Comparison of ENCODE assay signal across 7 cellular contexts in genomic region chr6:127690092-127690491, GRCh38.
DNase-seq lines count a peak whose midpoint lies in the region; FAIRE-seq and TF ChIP-seq lines count a peak whose summit lies in the region.

No MANE protein-coding gene starts in this region.

- DNase-seq in GM12865 (ENCODE audit: low read depth) (no peak), NCI-H1694 (lab: John Stamatoyannopoulos, UW) (peak; percentile 53), H1 (ENCODE audit: low read depth in 1 of 2, low spot score in 2 of 2) (no peak), osteocyte (ENCODE audit: extremely low spot score, unreplicated experiment) (no peak), GM10248 (ENCODE audit: extremely low spot score) (no peak), DMS153 (lab: John Stamatoyannopoulos, UW) (no peak)
- DNase-seq in CD8-positive, alpha-beta memory T cell = no peak

- TF ChIP-seq CTCF in GM12865 (IDR thresholded peaks at IDR 0.05; ENCODE audit: insufficient read depth, low read depth, low read length, missing control alignments) (peak; percentile 20), H1 (IDR thresholded peaks at IDR 0.05; ENCODE audit: control extremely low read depth in 1 of 3, insufficient read depth in 1 of 3, low read depth in 1 of 3, low read length in 3 of 3) (peak in 2 of 3 experiments; percentile 54 to 74; a peak in 2 of 4 replicates), osteocyte (IDR thresholded peaks at IDR 0.05) (peak; percentile 60), GM10248 (IDR thresholded peaks at IDR 0.05; ENCODE audit: control extremely low read depth, extremely low read depth, low read depth, missing control alignments) (no peak)

- H2BK20ac ChIP-seq in H1 (ENCODE audit: low read length) = no peak overlapping the region

- no peaks in the 10 kb centered on the region for H3K4me1 ChIP-seq in H1 (replicated peaks in 1 of 4; ENCODE audit: control insufficient read depth in 3 of 4, insufficient read depth in 4 of 4, low read length in 3 of 4)
- no peaks in the 10 kb centered on the region for H3K4me1 ChIP-seq in CD8-positive, alpha-beta memory T cell (ENCODE audit: insufficient read depth, low read length)

- no peak overlapping the region for H2AFZ ChIP-seq in H1 (ENCODE audit: low read length)

- H4K8ac ChIP-seq in H1 (ENCODE audit: extremely low read depth, insufficient read depth, low read length) = no peak overlapping the region

- peak; percentile 48 for FAIRE-seq in H1 (lab: Jason Lieb, UNC)

- H3K36me3 ChIP-seq in H1 (ENCODE audit: control insufficient read depth in 2 of 4, insufficient read depth in 4 of 4, low read length in 3 of 4) = no peaks in the 10 kb centered on the region
- no peaks in the 10 kb centered on the region for H3K36me3 ChIP-seq in CD8-positive, alpha-beta memory T cell (ENCODE audit: insufficient read depth, low read length)

- no peaks in the 10 kb centered on the region for H3K9me3 Mint-ChIP-seq in osteocyte (ENCODE audit: unreplicated experiment)
- H3K9me3 Mint-ChIP-seq in CD8-positive, alpha-beta memory T cell = peaks cover 24 to 44% (median 31%) of the 10 kb centered on the region in 5 donors

- no peak overlapping the region for H3K14ac ChIP-seq in H1 (ENCODE audit: insufficient read length)

- H2BK15ac ChIP-seq in H1 (ENCODE audit: low read length) = no peak overlapping the region

- H4K91ac ChIP-seq in H1 (replicated peaks; ENCODE audit: insufficient read length, low read length) = no peak overlapping the region

- no peak overlapping the region for H2BK120ac ChIP-seq in H1 (replicated peaks; ENCODE audit: low read depth, low read length)

- CTCF ChIA-PET in H1 (lab: Charles Lee; ENCODE audit: partially characterized antibody) = interaction anchor here (0.7 to 4.0 kb wide), 15 partner anchors 13 to 324 kb away, joined by 3 to 21 read pairs (median 5); no protein-coding TSS in a partner anchor
- CTCF ChIA-PET in GM10248 (lab: Yijun Ruan, JAX) = interaction anchor here (1.1 to 1.7 kb wide), 2 partner anchors 13 to 224 kb away, joined by 3 to 4 read pairs; no protein-coding TSS in a partner anchor
- CTCF ChIA-PET in CD8-positive, alpha-beta memory T cell (lab: Charles Lee) = no interaction called here

- H3K4me2 ChIP-seq in H1 (ENCODE audit: insufficient read depth in 1 of 2, low read depth in 2 of 2, low read length in 2 of 2) = no peak overlapping the region

- H3K4ac ChIP-seq in H1 (replicated peaks; ENCODE audit: insufficient read length, low read depth, low read length) = no peak overlapping the region

- no peak overlapping the region for H2BK12ac ChIP-seq in H1 (ENCODE audit: low read depth, low read length)

- no peaks in the 10 kb centered on the region for H3K9me3 ChIP-seq in H1 (ENCODE audit: insufficient read depth in 2 of 2, low read depth in 1 of 2, low read length in 1 of 2)
- H3K9me3 ChIP-seq in CD8-positive, alpha-beta memory T cell (ENCODE audit: low read length) = peaks cover 5% of the 10 kb centered on the region

- TF ChIP-seq RAD21 in H1 (IDR thresholded peaks at IDR 0.05 in 1 of 2, conservative IDR thresholded peaks at IDR 0.05 in 1 of 2; ENCODE audit: low read depth in 2 of 2, low read length in 2 of 2) = peak; percentile 83 to 86

- H3K23me2 ChIP-seq in H1 (ENCODE audit: low read depth, low read length) = no peaks in the 10 kb centered on the region

- H3K56ac ChIP-seq in H1 (replicated peaks; ENCODE audit: insufficient read length, low read depth, low read length) = no peak overlapping the region

- no peak overlapping the region for H3K27ac Mint-ChIP-seq in osteocyte (ENCODE audit: unreplicated experiment)
- no peak overlapping the region for H3K27ac Mint-ChIP-seq in CD8-positive, alpha-beta memory T cell

- no peak overlapping the region for H3K4me3 Mint-ChIP-seq in osteocyte (ENCODE audit: unreplicated experiment)
- no peak overlapping the region for H3K4me3 Mint-ChIP-seq in CD8-positive, alpha-beta memory T cell

- POLR2A ChIA-PET in H1 (lab: Charles Lee; ENCODE audit: partially characterized antibody) = no interaction called here
- POLR2A ChIA-PET in GM10248 (lab: Yijun Ruan, JAX) = no interaction called here
- POLR2A ChIA-PET in CD8-positive, alpha-beta memory T cell (lab: Charles Lee) = interaction anchor here (0.6 kb wide), 1 partner anchor 41 kb away, joined by 4 read pairs; no protein-coding TSS in a partner anchor

- no peak for TF ChIP-seq POLR2A in H1 (IDR thresholded peaks at IDR 0.05; ENCODE audit: control extremely low read depth in 1 of 2, low read depth in 2 of 2, low read length in 2 of 2)

- no peak overlapping the region for H2BK5ac ChIP-seq in H1 (ENCODE audit: low read depth, low read length)

- H3K23ac ChIP-seq in H1 (ENCODE audit: insufficient read length) = no peak overlapping the region

- no peak overlapping the region for H4K5ac ChIP-seq in H1 (ENCODE audit: insufficient read length, low read depth, low read length)

- H4K20me1 ChIP-seq in H1 (replicated peaks in 1 of 2; ENCODE audit: control insufficient read depth in 1 of 2, insufficient read depth in 2 of 2, low read length in 2 of 2) = no peaks in the 10 kb centered on the region

- no peak overlapping the region for H2AK5ac ChIP-seq in H1 (ENCODE audit: low read depth, low read length)

- H3K79me1 ChIP-seq in H1 (ENCODE audit: low read depth, low read length) = no peaks in the 10 kb centered on the region

- H3K79me2 ChIP-seq in H1 (ENCODE audit: control insufficient read depth in 1 of 2, insufficient read depth in 2 of 2, low read length in 2 of 2) = no peaks in the 10 kb centered on the region

- no peaks in the 10 kb centered on the region for H3K36me3 Mint-ChIP-seq in osteocyte (ENCODE audit: unreplicated experiment)
- peaks cover 36 to 71% (median 61%) of the 10 kb centered on the region in 3 donors for H3K36me3 Mint-ChIP-seq in CD8-positive, alpha-beta memory T cell

- no peak overlapping the region for H3K18ac ChIP-seq in H1 (ENCODE audit: extremely low read depth, low read length)

- no peaks in the 10 kb centered on the region for H3K27me3 ChIP-seq in H1 (replicated peaks in 1 of 4; ENCODE audit: control insufficient read depth in 3 of 4, extremely low read depth in 1 of 4, insufficient read depth in 3 of 4, low read length in 3 of 4)
- no peaks in the 10 kb centered on the region for H3K27me3 ChIP-seq in CD8-positive, alpha-beta memory T cell (ENCODE audit: insufficient read depth, low read length, poor library complexity, severe bottlenecking)

- H3K4me3 ChIP-seq in GM12865 (ENCODE audit: low read depth, low read length) = no peak overlapping the region
- H3K4me3 ChIP-seq in H1 (ENCODE audit: extremely low read depth in 1 of 4, insufficient read depth in 2 of 4, low read depth in 3 of 4, low read length in 4 of 4) = no peak overlapping the region
- no peak overlapping the region for H3K4me3 ChIP-seq in CD8-positive, alpha-beta memory T cell (ENCODE audit: low read length)

- peaks cover 43% of the 10 kb centered on the region for H3K27me3 Mint-ChIP-seq in osteocyte (ENCODE audit: unreplicated experiment)
- H3K27me3 Mint-ChIP-seq in CD8-positive, alpha-beta memory T cell = no peaks in the 10 kb centered on the region

- no peaks in the 10 kb centered on the region for H3K4me1 Mint-ChIP-seq in osteocyte (ENCODE audit: unreplicated experiment)
- H3K4me1 Mint-ChIP-seq in CD8-positive, alpha-beta memory T cell = peaks cover 0 to 4% (median 0%) of the 10 kb centered on the region in 3 donors

- no peak overlapping the region for H3K9ac ChIP-seq in H1 (replicated peaks in 1 of 4; ENCODE audit: extremely low read depth in 1 of 4, low read depth in 3 of 4, low read length in 3 of 4)

- no peak for TF ChIP-seq EP300 in H1 (IDR thresholded peaks at IDR 0.05; ENCODE audit: borderline replicate concordance in 1 of 2, low read depth in 2 of 2, low read length in 2 of 2)

- no peak overlapping the region for H3K27ac ChIP-seq in H1 (ENCODE audit: low read depth, low read length)
- H3K27ac ChIP-seq in CD8-positive, alpha-beta memory T cell (ENCODE audit: low read depth, low read length) = no peak overlapping the region

TF ChIP-seq in H1, 55 proteins besides CTCF, POLR2A, EP300 and RAD21:
- TF ChIP-seq, protein P1, sequence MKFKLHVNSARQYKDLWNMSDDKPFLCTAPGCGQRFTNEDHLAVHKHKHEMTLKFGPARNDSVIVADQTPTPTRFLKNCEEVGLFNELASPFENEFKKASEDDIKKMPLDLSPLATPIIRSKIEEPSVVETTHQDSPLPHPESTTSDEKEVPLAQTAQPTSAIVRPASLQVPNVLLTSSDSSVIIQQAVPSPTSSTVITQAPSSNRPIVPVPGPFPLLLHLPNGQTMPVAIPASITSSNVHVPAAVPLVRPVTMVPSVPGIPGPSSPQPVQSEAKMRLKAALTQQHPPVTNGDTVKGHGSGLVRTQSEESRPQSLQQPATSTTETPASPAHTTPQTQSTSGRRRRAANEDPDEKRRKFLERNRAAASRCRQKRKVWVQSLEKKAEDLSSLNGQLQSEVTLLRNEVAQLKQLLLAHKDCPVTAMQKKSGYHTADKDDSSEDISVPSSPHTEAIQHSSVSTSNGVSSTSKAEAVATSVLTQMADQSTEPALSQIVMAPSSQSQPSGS (IDR thresholded peaks at IDR 0.05; ENCODE audit: low read length) = no peak
- TF ChIP-seq SP4 (IDR thresholded peaks at IDR 0.05; ENCODE audit: low read length) (no peak), TEAD4 (IDR thresholded peaks at IDR 0.05; ENCODE audit: low read depth, low read length) (peak; percentile 63; the same call in 1 of the 2 replicates), HDAC6 (IDR thresholded peaks at IDR 0.05; ENCODE audit: low read depth, low read length) (no peak), KDM1A (IDR thresholded peaks at IDR 0.05; ENCODE audit: borderline replicate concordance, low read length) (no peak)
